In genomic region chr12:7101694-7102131, GRCh38 we compare ENCODE assay signal across 11 cellular contexts. TPM values are rescaled to one million over a fixed set of nuclear protein-coding genes. Genes with fewer than 3 reads are reported as not detected.
DNase-seq lines count a peak whose midpoint lies in the region; ATAC-seq lines count a peak whose summit lies in the region.
"Had no signal": no experiment of that assay in that cellular context is flagged by ENCODE, and none has a peak within 500 bp of the region (broad histone marks: within the 10 kb centered on the region; RNA-seq: fewer than 3 reads in every experiment).

No MANE protein-coding gene starts in this region.

- no peaks in the 10 kb centered on the region for H3K27me3 Mint-ChIP-seq in central memory CD8-positive, alpha-beta T cell

- H3K9me3 Mint-ChIP-seq in central memory CD8-positive, alpha-beta T cell = peaks cover 7% of the 10 kb centered on the region

- DNase-seq in activated CD4-positive, CD25-positive, alpha-beta regulatory T cell treated with anti-CD3 and anti-CD28 coated beads, Interleukin-2, amount 50 U/mL, for 72 hours = peak; percentile 12
- DNase-seq in activated CD4-positive, CD25-positive, alpha-beta regulatory T cell (lab: John Stamatoyannopoulos, UW) = no peak
- DNase-seq in central memory CD8-positive, alpha-beta T cell (ENCODE audit: low spot score in 2 of 2) = no peak
- peak; percentile 60 for DNase-seq in sciatic nerve (ENCODE audit: low spot score)
- no peak for DNase-seq in NCI-H1436 (lab: John Stamatoyannopoulos, UW)
- no peak for DNase-seq in inferior parietal cortex (ENCODE audit: extremely low spot score)
- DNase-seq: activated CD8-positive, alpha-beta memory T cell treated with anti-CD3 and anti-CD28 coated beads, Interleukin-2, amount 50 U/mL, for 4 hours; anterior cingulate cortex; NCI-H226; OCI-M1 had no signal

- H3K4me1 Mint-ChIP-seq in central memory CD8-positive, alpha-beta T cell = peaks cover 37% of the 10 kb centered on the region
- H3K4me1 Mint-ChIP-seq: WTC11 had no signal

- ATAC-seq in central memory CD8-positive, alpha-beta T cell (replicated peaks; ENCODE audit: extremely low read depth, poor library complexity, severe bottlenecking) = no peak
- peak; percentile 55 for ATAC-seq in sciatic nerve
- ATAC-seq: WTC11 had no signal

- H3K36me3 Mint-ChIP-seq in central memory CD8-positive, alpha-beta T cell (ENCODE audit: insufficient read depth) = peaks cover 17% of the 10 kb centered on the region

- H3K4me3 Mint-ChIP-seq in central memory CD8-positive, alpha-beta T cell = no peak overlapping the region
- H3K4me3 Mint-ChIP-seq: WTC11 had no signal

- intact Hi-C loops in sciatic nerve (cut with DNase I) = no loop called here

- peak overlapping the region; percentile 71 for H3K27ac Mint-ChIP-seq in central memory CD8-positive, alpha-beta T cell (ENCODE audit: low read depth)
- H3K27ac Mint-ChIP-seq: WTC11 had no signal

RNA-seq across cellular contexts. Expression of gene C1RL, which starts 7.3 kb away (rescaled TPM):
- 117 TPM for total RNA-seq in sciatic nerve

RNA-seq across cellular contexts. Expression of gene C1R, which starts 9.5 kb away (rescaled TPM):
- total RNA-seq in sciatic nerve = 628 TPM

RNA-seq across cellular contexts. Expression of gene RBP5, which starts 27.0 kb away (rescaled TPM):
- total RNA-seq in sciatic nerve = 4.5 TPM

RNA-seq across cellular contexts. Expression of gene CLSTN3, which starts 28.5 kb away (rescaled TPM):
- total RNA-seq in sciatic nerve = 43.8 TPM

RNA-seq across cellular contexts. Expression of gene C1S, which starts 41.2 kb away (rescaled TPM):
- 662 TPM for total RNA-seq in sciatic nerve

Comparison
In these comparisons a context has a peak if more than half of its experiments do, and no peak if none do; other contexts are left out.
1. DNase-seq: peak in activated CD4-positive, CD25-positive, alpha-beta regulatory T cell treated with anti-CD3 and anti-CD28 coated beads, Interleukin-2, amount 50 U/mL, for 72 hours (single experiment) and sciatic nerve (single experiment); none in activated CD4-positive, CD25-positive, alpha-beta regulatory T cell (0 of 4), central memory CD8-positive, alpha-beta T cell (0 of 2), NCI-H1436 (single experiment) and inferior parietal cortex (single experiment).